In genomic region chr14:54686219-54686870, GRCh38 we compare ENCODE assay signal across 12 cellular contexts.
DNase-seq lines count a peak whose midpoint lies in the region; ATAC-seq, FAIRE-seq and TF ChIP-seq lines count a peak whose summit lies in the region.
"Had no signal": no experiment of that assay in that cellular context is flagged by ENCODE, and none has a peak within 500 bp of the region (broad histone marks: within the 10 kb centered on the region; RNA-seq: fewer than 3 reads in every experiment).

No MANE protein-coding gene starts in this region.

- ATAC-seq in RWPE2 (ENCODE audit: low read depth) (no peak), pancreas (peak in 2 of 4 donors; percentile 26), HG02763 (IDR thresholded peaks at IDR 0.05; ENCODE audit: unreplicated experiment) (no peak), HG03457 (IDR thresholded peaks at IDR 0.05; ENCODE audit: unreplicated experiment) (no peak), GM19395 (IDR thresholded peaks at IDR 0.05; ENCODE audit: unreplicated experiment) (no peak)

- intact Hi-C loops in pancreas (cut with DNase I), result loop anchor here in 2 of 3 donors (10.0 kb wide), 2 partner anchors 78 to 112 kb away; no protein-coding TSS in a partner anchor

- H3K27ac ChIP-seq in ACC112 (ENCODE audit: low read depth, low read length) (peak overlapping the region; percentile 88), RWPE2 (ENCODE audit: poor library complexity, severe bottlenecking) (peak overlapping the region; percentile 97), pancreas (peak overlapping the region in 2 of 4 donors; percentile 25 to 33)
- H3K27ac ChIP-seq: C4-2B had no signal

- peak overlapping the region; percentile 15 for H2AFZ ChIP-seq in ACC112 (ENCODE audit: low read length, unreplicated experiment)

- FAIRE-seq in pancreas (lab: Jason Lieb, UNC), result peak; percentile 29

- H3K9me3 ChIP-seq in RWPE2 (ENCODE audit: severe bottlenecking) (no peaks in the 10 kb centered on the region), pancreas (no peaks in the 10 kb centered on the region)

- TF ChIP-seq CTCF in RWPE2 (IDR thresholded peaks at IDR 0.05; ENCODE audit: poor library complexity, severe bottlenecking) (no peak), fibroblast of the aortic adventitia (IDR thresholded peaks at IDR 0.05; ENCODE audit: insufficient read depth, low read length) (no peak), pancreas (IDR thresholded peaks at IDR 0.05) (no peak)

- H3K4me3 ChIP-seq in ACC112 (ENCODE audit: low read depth, low read length), result peak overlapping the region; percentile 53
- no peak overlapping the region for H3K4me3 ChIP-seq in RWPE2 (ENCODE audit: severe bottlenecking)
- H3K4me3 ChIP-seq in fibroblast of the aortic adventitia (ENCODE audit: low read depth, low read length), result peak overlapping the region; percentile 22
- H3K4me3 ChIP-seq in pancreas, result no peak overlapping the region

- H3K36me3 ChIP-seq in ACC112 (ENCODE audit: insufficient read depth, low read length) (no peaks in the 10 kb centered on the region), RWPE2 (ENCODE audit: low read depth) (no peaks in the 10 kb centered on the region), pancreas (no peaks in the 10 kb centered on the region)

- H3K27me3 ChIP-seq in ACC112 (ENCODE audit: insufficient read depth, low read length), result no peaks in the 10 kb centered on the region
- no peaks in the 10 kb centered on the region for H3K27me3 ChIP-seq in RWPE2 (ENCODE audit: insufficient read depth, poor library complexity, severe bottlenecking)
- H3K27me3 ChIP-seq in pancreas, result no peaks in the 10 kb centered on the region

- 78 to 85% methylated on average over 8 of the region's 8 CpGs for WGBS in pancreas, 2 donors

- H3K79me2 ChIP-seq in ACC112 (ENCODE audit: control insufficient read depth, insufficient read depth, low read length, unreplicated experiment), result peaks cover 39% of the 10 kb centered on the region

- H3K4me1 ChIP-seq in ACC112 (ENCODE audit: control insufficient read depth, insufficient read depth, low read length, unreplicated experiment) (peaks cover 59% of the 10 kb centered on the region), RWPE2 (ENCODE audit: insufficient read depth, poor library complexity, severe bottlenecking) (peaks cover 52% of the 10 kb centered on the region), pancreas (peaks cover 0 to 3% (median 0%) of the 10 kb centered on the region in 3 donors)

- DNase-seq in RWPE2 (ENCODE audit: low spot score) (no peak), fibroblast of the aortic adventitia (ENCODE audit: low read depth) (peak; percentile 92), pancreas (no peak), NOMO-1 (lab: John Stamatoyannopoulos, UW; ENCODE audit: unreplicated experiment in 2 of 2) (no peak)
- DNase-seq: erythroblast; NCI-H69; stimulated activated CD4-positive, alpha-beta T cell treated with anti-CD3 and anti-CD28 coated beads, Interleukin-15, amount 100 ng/mL, for 24 hours had no signal

Comparison
In these comparisons a context has a peak if more than half of its experiments do, and no peak if none do; other contexts are left out.
1. H3K4me3 ChIP-seq: peak in ACC112 (single experiment) and fibroblast of the aortic adventitia (single experiment); none in RWPE2 (single experiment) and pancreas (0 of 4).